In genomic region chr17:309361-309888, GRCh38 we compare ENCODE assay signal across 8 cellular contexts. TPM values are rescaled to one million over a fixed set of nuclear protein-coding genes. Genes with fewer than 3 reads are reported as not detected.
DNase-seq lines count a peak whose midpoint lies in the region; ATAC-seq and TF ChIP-seq lines count a peak whose summit lies in the region.

No MANE protein-coding gene starts in this region.

- no peaks in the 10 kb centered on the region for H3K9me3 Mint-ChIP-seq in nephron

- H3K4me1 ChIP-seq in Karpas-422 (ENCODE audit: low read length): no peaks in the 10 kb centered on the region

- H3K4me3 ChIP-seq in Karpas-422 (ENCODE audit: low read length): no peak overlapping the region

- DNase-seq in CMK (ENCODE audit: low read depth) (peak; percentile 18), Karpas-422 (peak; percentile 80), dermis blood vessel endothelial cell (peak; percentile 88), NCI-H1105 treated with DMSO at 0.1 percent for 48 hours (lab: John Stamatoyannopoulos, UW) (no peak), cerebellar nuclear complex (lab: John Stamatoyannopoulos, UW) (no peak)

- no peak overlapping the region for H3K27ac ChIP-seq in Karpas-422 (ENCODE audit: low read length)

- H3K27ac Mint-ChIP-seq in nephron: peak overlapping the region in 1 of 3 experiments; percentile 51

- no peaks in the 10 kb centered on the region for H3K36me3 Mint-ChIP-seq in nephron (ENCODE audit: low read depth)

- H3K9me2 ChIP-seq in Karpas-422 (replicated peaks; ENCODE audit: insufficient read depth, low read length): no peaks in the 10 kb centered on the region

- no peak overlapping the region for H3K9ac ChIP-seq in Karpas-422 (ENCODE audit: low read length)

- H4K20me1 ChIP-seq in Karpas-422 (ENCODE audit: insufficient read depth, low read depth, low read length): no peaks in the 10 kb centered on the region

- no peaks in the 10 kb centered on the region; the same call in 1 of the 2 replicates for H3K9me3 ChIP-seq in Karpas-422 (ENCODE audit: low read length)

- no peak for ATAC-seq in HG03442 (IDR thresholded peaks at IDR 0.05; ENCODE audit: unreplicated experiment)
- no peak for ATAC-seq in HG02884 (IDR thresholded peaks at IDR 0.05; ENCODE audit: unreplicated experiment)

- no peak overlapping the region for H2AFZ ChIP-seq in Karpas-422 (ENCODE audit: low read length)

- no peak overlapping the region for H3K4me2 ChIP-seq in Karpas-422 (ENCODE audit: low read depth, low read length, poor library complexity, severe bottlenecking)

- no peaks in the 10 kb centered on the region for H3K79me2 ChIP-seq in Karpas-422 (ENCODE audit: low read length)

- no peaks in the 10 kb centered on the region for H3K36me3 ChIP-seq in Karpas-422 (ENCODE audit: insufficient read depth, low read length)

- no peak overlapping the region for H3K4me3 Mint-ChIP-seq in nephron

- peak; percentile 74 to 79 (median 75) for TF ChIP-seq CTCF in nephron (IDR thresholded peaks at IDR 0.05; ENCODE audit: unreplicated experiment in 3 of 3)

- H3K27me3 ChIP-seq in Karpas-422 (ENCODE audit: low read length): no peaks in the 10 kb centered on the region

- peaks cover 6% of the 10 kb centered on the region for H3K27me3 Mint-ChIP-seq in nephron (ENCODE audit: low read depth)

- H3K4me1 Mint-ChIP-seq in nephron: peaks cover 30% of the 10 kb centered on the region

RNA-seq across cellular contexts. Expression of gene RPH3AL, which starts 43.2 kb away (rescaled TPM):
- 0.29 TPM in 1 of 2 replicates, not detected in the other for total RNA-seq in Karpas-422 (2014; rRNA removed; shearing (Covaris generic); ENCODE audit: low replicate concordance)
- total RNA-seq in dermis blood vessel endothelial cell: 22.0 and 37.2 TPM in 2 replicates

Comparison
In these comparisons a context has a peak if more than half of its experiments do, and no peak if none do; other contexts are left out.
1. DNase-seq: peak in CMK (single experiment), Karpas-422 (single experiment) and dermis blood vessel endothelial cell (single experiment); none in NCI-H1105 treated with DMSO at 0.1 percent for 48 hours (single experiment) and cerebellar nuclear complex (0 of 2).
2. RNA of gene RPH3AL, which starts 43.2 kb away (total RNA-seq): 22.0 to 37.2 TPM in dermis blood vessel endothelial cell; 0.29 TPM in Karpas-422; every median in the first group is over 10 times any median in the second.